Comparison of ENCODE assay signal across 8 cellular contexts in the genomic region with DNA sequence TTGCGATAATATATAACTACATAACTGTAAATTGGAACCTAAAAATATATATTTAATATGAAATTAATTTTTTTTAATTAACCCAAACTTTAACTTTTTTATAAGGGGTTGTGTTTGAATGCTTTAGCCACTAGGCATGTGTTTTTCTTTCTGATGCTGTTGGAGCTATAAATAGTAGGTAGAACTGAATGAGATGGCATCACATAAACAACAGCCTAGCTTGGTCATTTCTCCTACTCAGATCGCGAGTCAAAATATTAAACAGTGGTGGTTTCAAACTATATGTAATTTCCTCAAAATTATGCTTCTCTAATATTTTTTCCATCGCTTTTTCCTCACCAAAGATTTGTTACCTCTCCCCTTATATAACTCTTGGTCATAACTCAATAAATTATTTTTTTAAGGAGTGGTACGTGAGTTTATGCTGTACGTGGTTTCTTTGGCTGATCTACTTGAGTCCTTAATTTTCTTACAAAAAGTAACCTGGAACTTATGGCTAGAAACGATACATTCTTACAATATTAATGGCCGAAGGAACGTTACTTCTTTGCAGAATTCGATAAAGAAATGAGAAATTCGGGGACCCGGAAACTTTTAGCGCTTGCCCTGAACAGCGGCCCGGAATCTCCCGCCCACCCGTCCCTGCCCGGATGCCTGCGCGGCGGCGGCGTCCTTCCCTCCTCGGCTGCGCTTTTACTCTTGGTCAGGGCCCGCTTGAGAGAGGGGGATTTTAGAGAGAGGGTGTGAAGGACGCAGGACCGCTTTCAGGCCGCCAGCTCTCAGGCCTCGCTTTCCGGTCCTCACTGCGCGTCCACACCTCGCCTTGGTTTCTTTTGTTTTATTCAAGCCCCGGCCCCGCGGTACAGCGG.
DNase-seq lines count a peak whose midpoint lies in the region; ATAC-seq and TF ChIP-seq lines count a peak whose summit lies in the region.

No MANE protein-coding gene starts in this region.

- H3K4me1 Mint-ChIP-seq in activated naive CD8-positive, alpha-beta T cell treated with anti-CD3 and anti-CD28 coated beads for 36 hours = peaks cover 46% of the 10 kb centered on the region

- no peak for TF ChIP-seq CTCF in Panc1 (IDR thresholded peaks at IDR 0.05)
- no peak for TF ChIP-seq CTCF in heart left ventricle (IDR thresholded peaks at IDR 0.05)
- no peak for TF ChIP-seq CTCF in prostate gland (IDR thresholded peaks at IDR 0.05)

- ATAC-seq in GM19467 (IDR thresholded peaks at IDR 0.05; ENCODE audit: unreplicated experiment) (peak; percentile 43), HG03571 (IDR thresholded peaks at IDR 0.05; ENCODE audit: unreplicated experiment) (peak; percentile 38), Panc1 (peak; percentile 63), heart left ventricle (peak; percentile 11 to 58 (median 46))

- in situ Hi-C loops in Panc1 (cut with HindIII; ENCODE audit: low pct_unique_long_range_greater_than_20kb, low sequenced_read_pairs) = no loop called here

- peak overlapping the region; percentile 90 for H3K4me3 Mint-ChIP-seq in activated naive CD8-positive, alpha-beta T cell treated with anti-CD3 and anti-CD28 coated beads for 36 hours

- H3K27ac ChIP-seq in Panc1 (ENCODE audit: low read length) = peak overlapping the region; percentile 90
- peak overlapping the region; percentile 95 to 100 (median 99) for H3K27ac ChIP-seq in heart left ventricle
- H3K27ac ChIP-seq in prostate gland = peak overlapping the region; percentile 99

- peak overlapping the region; percentile 99 for H3K27ac Mint-ChIP-seq in activated naive CD8-positive, alpha-beta T cell treated with anti-CD3 and anti-CD28 coated beads for 36 hours

- 3 to 4% (median 4%) methylated on average over 37 to 38 of the region's 38 CpGs for WGBS in heart left ventricle, 4 donors
- 5% methylated on average over 38 of the region's 38 CpGs for WGBS in prostate gland

- intact Hi-C loops in Panc1 (cut with micrococcal nuclease; ENCODE audit: unreplicated experiment) (loop anchor here (5.0 kb wide), 1 partner anchor 238 kb away; no protein-coding TSS in a partner anchor), heart left ventricle (cut with DNase I) (loop anchor here (1.0 to 10.0 kb wide), 15 partner anchors 68 to 458 kb away; partner anchors contain the start of gene ARID1B (in 5 of the 10)), prostate gland (cut with DNase I) (loop anchor here (2.0 to 5.0 kb wide), 2 partner anchors 242 to 333 kb away; no protein-coding TSS in a partner anchor)

- peaks cover 9% of the 10 kb centered on the region for H3K36me3 Mint-ChIP-seq in activated naive CD8-positive, alpha-beta T cell treated with anti-CD3 and anti-CD28 coated beads for 36 hours

- POLR2A ChIA-PET in Panc1 (lab: Charles Lee) = interaction anchor here (0.6 kb wide), 1 partner anchor 17 kb away, joined by 5 read pairs; no protein-coding TSS in a partner anchor

- no peaks in the 10 kb centered on the region; the same call in 1 of the 2 replicates for H3K36me3 ChIP-seq in Panc1 (ENCODE audit: control insufficient read depth, insufficient read depth, low read length)
- H3K36me3 ChIP-seq in heart left ventricle = no peaks in the 10 kb centered on the region
- H3K36me3 ChIP-seq in prostate gland = no peaks in the 10 kb centered on the region

- H3K4me1 ChIP-seq in Panc1 (ENCODE audit: control insufficient read depth, insufficient read depth, low read length) (peaks cover 42% of the 10 kb centered on the region), heart left ventricle (peaks cover 0 to 57% (median 37%) of the 10 kb centered on the region in 12 donors), prostate gland (replicated peaks) (peaks cover 4% of the 10 kb centered on the region)

- H3K9me3 ChIP-seq in Panc1 (ENCODE audit: control insufficient read depth, insufficient read depth, low read depth, low read length) (peaks cover 6% of the 10 kb centered on the region; the same call in 1 of the 2 replicates), heart left ventricle (peaks cover 0 to 6% (median 0%) of the 10 kb centered on the region in 12 donors), prostate gland (no peaks in the 10 kb centered on the region)

- CTCF ChIA-PET in Panc1 (lab: Charles Lee) = interaction anchor here (0.5 kb wide), 1 partner anchor 267 kb away, joined by 8 read pairs; no protein-coding TSS in a partner anchor

- peaks cover 4% of the 10 kb centered on the region for H3K9me3 Mint-ChIP-seq in activated naive CD8-positive, alpha-beta T cell treated with anti-CD3 and anti-CD28 coated beads for 36 hours

- H3K27me3 ChIP-seq in Panc1 (ENCODE audit: control insufficient read depth, insufficient read depth, low read length) = no peaks in the 10 kb centered on the region
- H3K27me3 ChIP-seq in heart left ventricle = no peaks in the 10 kb centered on the region
- H3K27me3 ChIP-seq in prostate gland (replicated peaks; ENCODE audit: insufficient read depth) = no peaks in the 10 kb centered on the region

- TF ChIP-seq POLR2A in heart left ventricle (IDR thresholded peaks at IDR 0.05) = no peak
- TF ChIP-seq POLR2A in prostate gland (IDR thresholded peaks at IDR 0.05) = no peak

- no peaks in the 10 kb centered on the region for H3K27me3 Mint-ChIP-seq in activated naive CD8-positive, alpha-beta T cell treated with anti-CD3 and anti-CD28 coated beads for 36 hours

- H3K4me3 ChIP-seq in Panc1 (ENCODE audit: low read depth in 2 of 2, low read length in 2 of 2) (peak overlapping the region; percentile 78 to 84), heart left ventricle (peak overlapping the region; percentile 53 to 96 (median 82)), prostate gland (peak overlapping the region; percentile 80 to 84)

- DNase-seq in DMS114 treated with DMSO at 0.1 percent for 48 hours (lab: John Stamatoyannopoulos, UW; ENCODE audit: unreplicated experiment) (peak; percentile 22), Panc1 (ENCODE audit: low read depth, low spot score) (no peak), heart left ventricle (peak in 4 of 5 donors; percentile 65 to 73 (median 68)), prostate gland (ENCODE audit: low spot score) (peak; percentile 39), DMS153 treated with DMSO at 0.1 percent for 48 hours (lab: John Stamatoyannopoulos, UW; ENCODE audit: unreplicated experiment) (no peak)
- peak; percentile 69 for DNase-seq in activated naive CD8-positive, alpha-beta T cell treated with anti-CD3 and anti-CD28 coated beads for 36 hours

- TSS peak; percentile 98 for BruUV-seq in Panc1 (replicated peaks; lab: Mats Ljungman, UMichigan)

Comparison
In these comparisons a context has a peak if more than half of its experiments do, and no peak if none do; other contexts are left out.
1. DNase-seq: peak in DMS114 treated with DMSO at 0.1 percent for 48 hours (single experiment), activated naive CD8-positive, alpha-beta T cell treated with anti-CD3 and anti-CD28 coated beads for 36 hours (single experiment), heart left ventricle (4 of 5) and prostate gland (single experiment); none in Panc1 (single experiment) and DMS153 treated with DMSO at 0.1 percent for 48 hours (single experiment).
2. Peak in every context shown above with its lines, with median percentiles within 50 percentile points of each other: ATAC-seq, H3K27ac ChIP-seq and H3K4me3 ChIP-seq.